ENCODE assay signal across 19 cellular contexts in the genomic region with DNA sequence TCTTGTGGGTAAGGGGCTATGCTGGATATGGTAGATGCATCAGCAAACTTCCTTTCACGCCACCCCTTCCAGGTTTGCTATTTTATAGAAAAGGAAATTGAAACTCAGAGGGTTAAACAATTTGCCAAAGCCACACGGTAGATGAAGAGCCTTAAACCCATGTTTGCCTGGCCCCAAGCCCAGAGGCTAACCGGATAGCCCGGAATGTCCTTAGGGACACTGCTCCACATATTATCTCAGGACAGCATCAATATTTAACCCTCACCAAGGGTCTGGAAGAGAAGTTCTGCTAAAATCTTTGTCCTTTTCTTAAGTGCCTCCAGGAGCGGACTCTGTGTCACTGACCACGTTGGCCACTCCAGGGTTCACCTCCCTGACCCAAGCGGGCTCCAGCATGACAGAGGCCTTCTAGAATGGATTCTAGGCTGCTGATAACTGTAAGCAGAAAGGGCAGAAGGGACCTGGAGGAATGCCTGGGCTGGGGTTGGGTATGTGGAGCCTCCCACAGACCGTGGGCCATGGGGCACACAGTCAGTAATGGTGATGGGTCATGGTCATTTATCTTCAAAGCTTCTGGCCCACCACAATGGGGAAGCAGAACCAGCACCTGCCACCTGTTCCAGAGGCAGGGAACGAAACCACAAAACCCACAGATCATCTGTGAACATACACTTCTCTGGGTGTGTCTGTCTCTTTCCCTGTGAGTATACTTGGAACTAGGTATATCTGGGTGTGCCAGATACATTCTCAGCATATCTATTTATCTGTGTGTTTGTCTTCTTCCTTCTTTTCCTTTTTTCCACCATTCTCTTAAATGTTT. TPM values are rescaled to one million over a fixed set of nuclear protein-coding genes. Genes with fewer than 3 reads are reported as not detected.
DNase-seq lines count a peak whose midpoint lies in the region; ATAC-seq and TF ChIP-seq lines count a peak whose summit lies in the region.
"Had no signal": no experiment of that assay in that cellular context is flagged by ENCODE, and none has a peak within 500 bp of the region (broad histone marks: within the 10 kb centered on the region; RNA-seq: fewer than 3 reads in every experiment).

No MANE protein-coding gene starts in this region.

- TF ChIP-seq CTCF in prostate gland (IDR thresholded peaks at IDR 0.05): no peak

- no peaks in the 10 kb centered on the region for H3K36me3 ChIP-seq in prostate gland
- H3K36me3 ChIP-seq: BLaER1, MG63, Peyer's patch had no signal

- DNase-seq in cardiac septum (ENCODE audit: low spot score) (peak; percentile 44), left cardiac atrium (no peak), SW480 (ENCODE audit: low spot score) (peak; percentile 92), epithelial cell of prostate (ENCODE audit: low read depth, low spot score) (no peak), prostate gland (ENCODE audit: low spot score) (peak; percentile 42), islet precursor cell (no peak), left ventricle myocardium superior (no peak)
- DNase-seq in stimulated activated naive CD4-positive, alpha-beta T cell (lab: John Stamatoyannopoulos, UW): no peak
- DNase-seq: MG63, NCI-H1048, NCI-H1436, NCI-H2081, NCI-H2171 treated with DMSO at 0.1 percent for 48 hours, NCI-H510A, Peyer's patch, SW 1271 had no signal

- intact Hi-C loops in cardiac septum (cut with DNase I): no loop called here
- intact Hi-C loops in left cardiac atrium (cut with DNase I): no loop called here
- intact Hi-C loops in prostate gland (cut with DNase I): no loop called here
- intact Hi-C loops in left ventricle myocardium superior (cut with micrococcal nuclease): no loop called here

- no peaks in the 10 kb centered on the region for H3K9me3 ChIP-seq in prostate gland
- H3K9me3 ChIP-seq: A549, BLaER1, MG63, Peyer's patch had no signal

- TF ChIP-seq POLR2A in prostate gland (IDR thresholded peaks at IDR 0.05): no peak

- H3K27ac ChIP-seq in epithelial cell of prostate (peak overlapping the region; percentile 29), prostate gland (no peak overlapping the region)
- H3K27ac ChIP-seq: A549, BLaER1, Peyer's patch had no signal

- no peak for ATAC-seq in left cardiac atrium
- ATAC-seq in left ventricle myocardium superior: no peak
- ATAC-seq: A549 had no signal

- H3K4me3 ChIP-seq in prostate gland: no peak overlapping the region
- H3K4me3 ChIP-seq: A549, BLaER1, MG63, Peyer's patch had no signal

- H3K27me3 ChIP-seq in prostate gland (replicated peaks; ENCODE audit: insufficient read depth): no peaks in the 10 kb centered on the region
- H3K27me3 ChIP-seq: BLaER1, MG63, Peyer's patch had no signal

- peaks cover 5% of the 10 kb centered on the region for H3K4me1 ChIP-seq in prostate gland (replicated peaks)
- H3K4me1 ChIP-seq: A549, BLaER1, Peyer's patch had no signal

- WGBS in prostate gland: 56% methylated on average over 9 of the region's 9 CpGs

RNA-seq across cellular contexts. Expression of a gene that starts 5.4 kb away (rescaled TPM):
- 2.6 TPM for total RNA-seq in cardiac septum
- 1 to 10 TPM; 3.9 to 4.8 TPM for total RNA-seq in left cardiac atrium
- 1 to 10 TPM; 3.2 to 6.5 TPM for total RNA-seq in prostate gland
- 4.5 TPM for total RNA-seq in left ventricle myocardium superior

RNA-seq across cellular contexts. Expression of a gene that starts 32.8 kb away (rescaled TPM):
- total RNA-seq in cardiac septum (1.1 TPM), left cardiac atrium (1 to 10 TPM; 1.7 to 2.4 TPM), prostate gland (1 to 10 TPM in 1 of 2 donors, under 1 TPM in 1; 0.82 to 1.1 TPM), left ventricle myocardium superior (0.94 TPM)
- total RNA-seq: Peyer's patch, SK-MEL-5 had no signal

RNA-seq across cellular contexts. Expression of a gene that starts 59.0 kb away (rescaled TPM):
- total RNA-seq in cardiac septum (9.8 TPM), left cardiac atrium (10 to 100 TPM in 1 of 2 donors, 1 to 10 TPM in 1; 9.0 to 10.9 TPM), prostate gland (10 to 100 TPM; 18.0 to 19.3 TPM), left ventricle myocardium superior (9.4 TPM)

Comparison
In these comparisons a context has a peak if more than half of its experiments do, and no peak if none do; other contexts are left out.
1. DNase-seq: peak in cardiac septum (single experiment), SW480 (single experiment) and prostate gland (single experiment); none in left cardiac atrium (single experiment), epithelial cell of prostate (single experiment), islet precursor cell (single experiment), stimulated activated naive CD4-positive, alpha-beta T cell (0 of 6) and left ventricle myocardium superior (single experiment).